In genomic region chr15:93486407-93487117, GRCh38 we compare ENCODE assay signal across 22 cellular contexts.
DNase-seq lines count a peak whose midpoint lies in the region; ATAC-seq and TF ChIP-seq lines count a peak whose summit lies in the region.
"Had no signal": no experiment of that assay in that cellular context is flagged by ENCODE, and none has a peak within 500 bp of the region (broad histone marks: within the 10 kb centered on the region; RNA-seq: fewer than 3 reads in every experiment).

No MANE protein-coding gene starts in this region.

- no peak overlapping the region for H3K9ac ChIP-seq in neuronal stem cell (ENCODE audit: low read depth, low read length, poor library complexity)

- no peaks in the 10 kb centered on the region for H3K79me1 ChIP-seq in neuronal stem cell (ENCODE audit: low read depth, low read length)

- no peak overlapping the region for H3K23ac ChIP-seq in neuronal stem cell (ENCODE audit: low read depth, low read length, poor library complexity)

- H3K4me3 ChIP-seq in ascending aorta (no peak overlapping the region), esophagus (ENCODE audit: low read depth in 1 of 2, low read length in 2 of 2) (no peak overlapping the region), neuronal stem cell (ENCODE audit: low read length in 2 of 2) (no peak overlapping the region), suprapubic skin (no peak overlapping the region)
- H3K4me3 ChIP-seq: GM12878, lower lobe of right lung, SK-N-MC had no signal

- no peak overlapping the region for H2BK15ac ChIP-seq in neuronal stem cell (ENCODE audit: low read length)

- no peak overlapping the region for H3K4ac ChIP-seq in neuronal stem cell (ENCODE audit: low read length)

- H3K4me1 ChIP-seq in ascending aorta (peaks cover 0 to 8% of the 10 kb centered on the region in 2 donors), esophagus (ENCODE audit: control insufficient read depth in 2 of 2, insufficient read depth in 2 of 2, low read length in 1 of 2) (peaks cover 0 to 11% of the 10 kb centered on the region in 2 donors), neuronal stem cell (ENCODE audit: control insufficient read depth in 2 of 2, insufficient read depth in 1 of 2, low read depth in 1 of 2, low read length in 2 of 2) (peaks cover 1 to 14% of the 10 kb centered on the region in 2 donors), suprapubic skin (peaks cover 15% of the 10 kb centered on the region)
- H3K4me1 ChIP-seq: lower lobe of right lung had no signal

- DNase-seq in ascending aorta (ENCODE audit: low spot score in 2 of 2) (no peak), neuronal stem cell (ENCODE audit: low spot score) (no peak), suprapubic skin (ENCODE audit: low spot score in 2 of 2) (no peak), omental fat pad (ENCODE audit: low spot score) (no peak), NCI-H1436 treated with DMSO at 0.1 percent for 48 hours (lab: John Stamatoyannopoulos, UW) (no peak), RKO (ENCODE audit: low spot score) (no peak)
- DNase-seq in stimulated activated CD4-positive, alpha-beta T cell treated with anti-CD3 and anti-CD28 coated beads, Interleukin-4, amount 100 ng/mL, for 1 hour: no peak
- DNase-seq: activated CD4-positive, alpha-beta T cell treated with anti-CD3 and anti-CD28 coated beads, Interleukin-2, amount 50 U/mL, for 48 hours; activated T-cell treated with anti-CD3 and anti-CD28 coated beads, Interleukin-2, amount 50 U/mL, for 72 hours; BE2C; lower lobe of right lung; midbrain; naive thymus-derived CD4-positive, alpha-beta T cell; NCI-H1048; NCI-H1694 treated with DMSO at 0.1 percent for 48 hours; NCI-H446 treated with DMSO at 0.1 percent for 48 hours; NCI-H82; nucleus accumbens; stimulated activated CD4-positive, alpha-beta T cell treated with anti-CD3 and anti-CD28 coated beads, Interleukin-2, amount 100 ng/mL, for 48 hours had no signal

- no peak overlapping the region for H4K8ac ChIP-seq in neuronal stem cell (ENCODE audit: low read depth, low read length)

- peak overlapping the region; percentile 22 to 40 for H3K27ac ChIP-seq in ascending aorta
- peak overlapping the region; percentile 73 to 90 for H3K27ac ChIP-seq in esophagus (ENCODE audit: low read depth in 2 of 2, low read length in 1 of 2)
- no peak overlapping the region for H3K27ac ChIP-seq in neuronal stem cell (replicated peaks; ENCODE audit: low read length)
- peak overlapping the region; percentile 15 for H3K27ac ChIP-seq in suprapubic skin
- H3K27ac ChIP-seq: lower lobe of right lung, SK-N-MC had no signal

- no peak for ATAC-seq in omental fat pad (ENCODE audit: low FRiP score)
- ATAC-seq: activated T-cell treated with anti-CD3 and anti-CD28 coated beads, Interleukin-2, amount 50 U/mL, for 72 hours; GM12878; lower lobe of right lung; naive thymus-derived CD4-positive, alpha-beta T cell had no signal

- H3K36me3 ChIP-seq in ascending aorta (no peaks in the 10 kb centered on the region), esophagus (ENCODE audit: control insufficient read depth in 2 of 2, insufficient read depth in 2 of 2, low read length in 1 of 2) (no peaks in the 10 kb centered on the region), neuronal stem cell (replicated peaks in 1 of 2; ENCODE audit: control insufficient read depth in 2 of 2, insufficient read depth in 2 of 2, low read length in 2 of 2) (peaks cover 4 to 53% of the 10 kb centered on the region in 2 donors), suprapubic skin (no peaks in the 10 kb centered on the region)
- H3K36me3 ChIP-seq: BE2C, lower lobe of right lung had no signal

- H2BK120ac ChIP-seq in neuronal stem cell (ENCODE audit: low read depth, low read length): no peak overlapping the region

- H4K91ac ChIP-seq in neuronal stem cell (ENCODE audit: low read depth, low read length, poor library complexity): no peak overlapping the region

- no peak for TF ChIP-seq POLR2A in suprapubic skin (IDR thresholded peaks at IDR 0.05)

- intact Hi-C loops in ascending aorta (cut with DNase I): no loop called here

- H2BK5ac ChIP-seq in neuronal stem cell (ENCODE audit: low read length): no peak overlapping the region

- H3K14ac ChIP-seq in neuronal stem cell (ENCODE audit: low read length): no peak overlapping the region

- no peak overlapping the region for H2AFZ ChIP-seq in neuronal stem cell (ENCODE audit: low read length)

- TF ChIP-seq CTCF in ascending aorta (IDR thresholded peaks at IDR 0.05): no peak
- TF ChIP-seq CTCF in suprapubic skin (IDR thresholded peaks at IDR 0.05): no peak
- no peak for TF ChIP-seq CTCF in omental fat pad (IDR thresholded peaks at IDR 0.05)

- H2BK12ac ChIP-seq in neuronal stem cell (ENCODE audit: low read length): no peak overlapping the region

- H3K27me3 ChIP-seq in ascending aorta (no peaks in the 10 kb centered on the region), esophagus (ENCODE audit: control insufficient read depth in 1 of 2, insufficient read depth in 2 of 2, low read length in 2 of 2) (no peaks in the 10 kb centered on the region), neuronal stem cell (ENCODE audit: control insufficient read depth in 3 of 3, insufficient read depth in 3 of 3, low read depth in 1 of 3, low read length in 3 of 3) (no peaks in the 10 kb centered on the region), suprapubic skin (no peaks in the 10 kb centered on the region)
- H3K27me3 ChIP-seq: BE2C had no signal

- H3K18ac ChIP-seq in neuronal stem cell (ENCODE audit: low read length): peak overlapping the region; percentile 56

- H3K4me2 ChIP-seq in neuronal stem cell (ENCODE audit: insufficient read depth, low read length, poor library complexity, severe bottlenecking): no peak overlapping the region

- 60 to 64% methylated on average over 13 of the region's 13 CpGs for WGBS in esophagus, 2 donors
- no CpG with 5 or more reads among the region's 13 CpGs for WGBS in neuronal stem cell (ENCODE audit: extremely low coverage in 2 of 2, insufficient read length in 2 of 2, insufficient replicate concordance in 1 of 2), 2 donors
- WGBS in suprapubic skin: 66% methylated on average over 13 of the region's 13 CpGs

- no peak for TF ChIP-seq EP300 in suprapubic skin (IDR thresholded peaks at IDR 0.05)

- no peaks in the 10 kb centered on the region for H3K9me3 ChIP-seq in ascending aorta
- no peaks in the 10 kb centered on the region for H3K9me3 ChIP-seq in esophagus (ENCODE audit: control insufficient read depth in 2 of 2, insufficient read depth in 1 of 2, low read depth in 1 of 2, low read length in 1 of 2)
- H3K9me3 ChIP-seq in neuronal stem cell (replicated peaks in 1 of 2; ENCODE audit: control insufficient read depth in 2 of 2, insufficient read depth in 1 of 2, low read depth in 1 of 2, low read length in 2 of 2): peaks cover 0 to 46% of the 10 kb centered on the region in 2 donors
- H3K9me3 ChIP-seq in suprapubic skin: no peaks in the 10 kb centered on the region
- H3K9me3 ChIP-seq: BE2C, lower lobe of right lung had no signal

- H2AK5ac ChIP-seq in neuronal stem cell (ENCODE audit: low read depth, low read length): no peak overlapping the region
